14 cellular contexts compared by ENCODE assay signal in genomic region chr6:117494283-117494682, GRCh38. TPM values are rescaled to one million over a fixed set of nuclear protein-coding genes. Genes with fewer than 3 reads are reported as not detected.
DNase-seq lines count a peak whose midpoint lies in the region; ATAC-seq and TF ChIP-seq lines count a peak whose summit lies in the region.
"Had no signal": no experiment of that assay in that cellular context is flagged by ENCODE, and none has a peak within 500 bp of the region (broad histone marks: within the 10 kb centered on the region; RNA-seq: fewer than 3 reads in every experiment).

No MANE protein-coding gene starts in this region.

- TF ChIP-seq CTCF in brain microvascular endothelial cell (IDR thresholded peaks at IDR 0.05; ENCODE audit: low read depth, low read length, missing control alignments) = no peak

- H2BK15ac ChIP-seq in mesenchymal stem cell (ENCODE audit: low read depth, poor library complexity, severe bottlenecking) = no peak overlapping the region

- H3K27me3 Mint-ChIP-seq in activated T-helper 1 cell treated with anti-CD3 and anti-CD28 coated beads, Interleukin-12 subunit alpha, Interleukin-12 subunit beta, Interleukin-2, Interleukin-4 antibody, amounts not matched to agents 30 ng/mL and 10 ng/mL and 1 ng/mL, durations not matched to agents 14 hours and 24 hours and 36 hours (ENCODE audit: insufficient read depth) = peaks cover 4% of the 10 kb centered on the region

- H3K9me3 ChIP-seq in mesenchymal stem cell (ENCODE audit: control insufficient read depth, low read length) = no peaks in the 10 kb centered on the region

- intact Hi-C loops in activated T-helper 1 cell treated with anti-CD3 and anti-CD28 coated beads, Interleukin-12 subunit alpha, Interleukin-12 subunit beta, Interleukin-2, Interleukin-4 antibody, amounts not matched to agents 30 ng/mL and 10 ng/mL and 1 ng/mL, durations not matched to agents 14 hours and 24 hours and 36 hours (cut with micrococcal nuclease) = no loop called here

- no peaks in the 10 kb centered on the region for H3K9me3 Mint-ChIP-seq in activated T-helper 1 cell treated with anti-CD3 and anti-CD28 coated beads, Interleukin-12 subunit alpha, Interleukin-12 subunit beta, Interleukin-2, Interleukin-4 antibody, amounts not matched to agents 30 ng/mL and 10 ng/mL and 1 ng/mL, durations not matched to agents 14 hours and 24 hours and 36 hours
- H3K9me3 Mint-ChIP-seq: naive thymus-derived CD8-positive, alpha-beta T cell had no signal

- ATAC-seq in HG03097 (IDR thresholded peaks at IDR 0.05; ENCODE audit: low FRiP score, unreplicated experiment) = no peak
- ATAC-seq: activated CD8-positive, alpha-beta memory T cell treated with anti-CD3 and anti-CD28 coated beads, Interleukin-2, amount 10 ng/mL, durations not matched to agents 7 days and 5 days; naive thymus-derived CD8-positive, alpha-beta T cell had no signal

- peaks cover 15% of the 10 kb centered on the region for H3K4me1 Mint-ChIP-seq in activated T-helper 1 cell treated with anti-CD3 and anti-CD28 coated beads, Interleukin-12 subunit alpha, Interleukin-12 subunit beta, Interleukin-2, Interleukin-4 antibody, amounts not matched to agents 30 ng/mL and 10 ng/mL and 1 ng/mL, durations not matched to agents 14 hours and 24 hours and 36 hours (ENCODE audit: low read depth)

- no peaks in the 10 kb centered on the region for H3K27me3 ChIP-seq in brain microvascular endothelial cell (replicated peaks)
- no peaks in the 10 kb centered on the region for H3K27me3 ChIP-seq in mesenchymal stem cell (ENCODE audit: control insufficient read depth in 1 of 2, insufficient read depth in 1 of 2, low read length in 2 of 2)

- DNase-seq in CD1c-positive myeloid dendritic cell (ENCODE audit: extremely low spot score) (peak; percentile 20), KG1 (lab: John Stamatoyannopoulos, UW) (peak; percentile 14), brain microvascular endothelial cell (peak; percentile 34), mesenchymal stem cell (peak; percentile 63), cerebellum (ENCODE audit: low spot score) (no peak)
- DNase-seq in stimulated activated naive CD4-positive, alpha-beta T cell (lab: John Stamatoyannopoulos, UW) = no peak
- DNase-seq in activated T-helper 1 cell treated with anti-CD3 and anti-CD28 coated beads, Interleukin-12 subunit alpha, Interleukin-12 subunit beta, Interleukin-2, Interleukin-4 antibody, amounts not matched to agents 30 ng/mL and 10 ng/mL and 1 ng/mL, durations not matched to agents 14 hours and 24 hours and 36 hours (ENCODE audit: low spot score) = no peak
- DNase-seq: activated CD8-positive, alpha-beta memory T cell treated with anti-CD3 and anti-CD28 coated beads, Interleukin-2, amount 10 ng/mL, durations not matched to agents 7 days and 5 days; naive thymus-derived CD8-positive, alpha-beta T cell; NCI-H187 treated with DMSO at 0.1 percent for 48 hours; NK-92 treated with Interleukin-12 subunit alpha and Interleukin-12 subunit beta, amount 100 ng/mL, for 24 hours; T-helper 9 cell had no signal

- H3K36me3 ChIP-seq in brain microvascular endothelial cell (replicated peaks) = no peaks in the 10 kb centered on the region
- H3K36me3 ChIP-seq in mesenchymal stem cell (ENCODE audit: control insufficient read depth in 1 of 2, insufficient read depth in 2 of 2, low read depth in 1 of 2, low read length in 2 of 2) = no peaks in the 10 kb centered on the region

- no peak overlapping the region for H3K27ac Mint-ChIP-seq in activated T-helper 1 cell treated with anti-CD3 and anti-CD28 coated beads, Interleukin-12 subunit alpha, Interleukin-12 subunit beta, Interleukin-2, Interleukin-4 antibody, amounts not matched to agents 30 ng/mL and 10 ng/mL and 1 ng/mL, durations not matched to agents 14 hours and 24 hours and 36 hours
- H3K27ac Mint-ChIP-seq: activated CD8-positive, alpha-beta memory T cell treated with anti-CD3 and anti-CD28 coated beads, Interleukin-2, amount 10 ng/mL, durations not matched to agents 7 days and 5 days; naive thymus-derived CD8-positive, alpha-beta T cell had no signal

- H2AK5ac ChIP-seq in mesenchymal stem cell (ENCODE audit: low read length, severe bottlenecking) = no peak overlapping the region

- no peak overlapping the region for H3K4me3 Mint-ChIP-seq in activated T-helper 1 cell treated with anti-CD3 and anti-CD28 coated beads, Interleukin-12 subunit alpha, Interleukin-12 subunit beta, Interleukin-2, Interleukin-4 antibody, amounts not matched to agents 30 ng/mL and 10 ng/mL and 1 ng/mL, durations not matched to agents 14 hours and 24 hours and 36 hours
- H3K4me3 Mint-ChIP-seq: activated CD8-positive, alpha-beta memory T cell treated with anti-CD3 and anti-CD28 coated beads, Interleukin-2, amount 10 ng/mL, durations not matched to agents 7 days and 5 days; naive thymus-derived CD8-positive, alpha-beta T cell had no signal

- H3K4me3 ChIP-seq in brain microvascular endothelial cell (ENCODE audit: low read depth, low read length) (no peak overlapping the region), mesenchymal stem cell (ENCODE audit: insufficient read depth in 1 of 2, low read depth in 1 of 2, low read length in 2 of 2) (peak overlapping the region in 1 of 2 experiments; percentile 26)

- no peak overlapping the region for H3K14ac ChIP-seq in mesenchymal stem cell (ENCODE audit: low read length in 2 of 2)

- in situ Hi-C loops in brain microvascular endothelial cell (cut with HindIII; ENCODE audit: low pct_ligation_motif_present, low sequenced_read_pairs) = no loop called here

- no peak overlapping the region for H3K4me2 ChIP-seq in mesenchymal stem cell (ENCODE audit: low read length, poor library complexity, severe bottlenecking)

- H3K23ac ChIP-seq in mesenchymal stem cell (ENCODE audit: low read length in 2 of 2) = no peak overlapping the region

- H2BK5ac ChIP-seq in mesenchymal stem cell (ENCODE audit: low read depth, low read length, poor library complexity, severe bottlenecking) = no peak overlapping the region

- no peak overlapping the region for H4K91ac ChIP-seq in mesenchymal stem cell (ENCODE audit: low read length)

- no peaks in the 10 kb centered on the region for H3K36me3 Mint-ChIP-seq in activated T-helper 1 cell treated with anti-CD3 and anti-CD28 coated beads, Interleukin-12 subunit alpha, Interleukin-12 subunit beta, Interleukin-2, Interleukin-4 antibody, amounts not matched to agents 30 ng/mL and 10 ng/mL and 1 ng/mL, durations not matched to agents 14 hours and 24 hours and 36 hours (ENCODE audit: low read depth)
- H3K36me3 Mint-ChIP-seq: activated CD8-positive, alpha-beta memory T cell treated with anti-CD3 and anti-CD28 coated beads, Interleukin-2, amount 10 ng/mL, durations not matched to agents 7 days and 5 days; naive thymus-derived CD8-positive, alpha-beta T cell had no signal

- no peak overlapping the region for H3K4ac ChIP-seq in mesenchymal stem cell (ENCODE audit: low read depth in 1 of 2, low read length in 2 of 2)

- WGBS in mesenchymal stem cell = 42% methylated on average over 1 of the region's 2 CpGs

- H2BK120ac ChIP-seq in mesenchymal stem cell (ENCODE audit: low read depth, low read length) = no peak overlapping the region

- no peak overlapping the region for H2BK12ac ChIP-seq in mesenchymal stem cell (ENCODE audit: low read length in 2 of 2)

- H2AFZ ChIP-seq in mesenchymal stem cell (ENCODE audit: low read depth, low read length) = no peak overlapping the region

- no peak overlapping the region for H3K18ac ChIP-seq in mesenchymal stem cell (ENCODE audit: low read depth in 1 of 2, low read length in 2 of 2)

- H4K8ac ChIP-seq in mesenchymal stem cell (ENCODE audit: low read length) = no peak overlapping the region

- H3K4me1 ChIP-seq in mesenchymal stem cell (ENCODE audit: control insufficient read depth, insufficient read depth, low read depth, low read length) = peaks cover 3% of the 10 kb centered on the region

- no peaks in the 10 kb centered on the region for H3K79me1 ChIP-seq in mesenchymal stem cell (replicated peaks; ENCODE audit: low read length, poor library complexity, severe bottlenecking)

- peak overlapping the region; percentile 91 for H3K27ac ChIP-seq in brain microvascular endothelial cell
- peak overlapping the region; percentile 20 for H3K27ac ChIP-seq in mesenchymal stem cell (ENCODE audit: low read length, poor library complexity, severe bottlenecking)
- H3K27ac ChIP-seq: C4-2B had no signal

- H3K9ac ChIP-seq in mesenchymal stem cell (ENCODE audit: low read length) = peak overlapping the region; percentile 64

RNA-seq across cellular contexts. Expression of gene DCBLD1, which starts 11.8 kb away (rescaled TPM):
- 58.0 TPM for polyA plus RNA-seq in mesenchymal stem cell (2013, experiment 1 of 2)
- 59.6 TPM for polyA plus RNA-seq in mesenchymal stem cell (2013, experiment 2 of 2)
- 8.3 TPM for total RNA-seq in cerebellum
- total RNA-seq in activated T-helper 1 cell treated with anti-CD3 and anti-CD28 coated beads, Interleukin-12 subunit alpha, Interleukin-12 subunit beta, Interleukin-2, Interleukin-4 antibody, amounts not matched to agents 30 ng/mL and 10 ng/mL and 1 ng/mL, durations not matched to agents 14 hours and 24 hours and 36 hours = 3.9 and 4.5 TPM in 2 replicates

Comparison
In these comparisons a context has a peak if more than half of its experiments do, and no peak if none do; other contexts are left out.
1. DNase-seq: peak in CD1c-positive myeloid dendritic cell (single experiment), KG1 (single experiment), brain microvascular endothelial cell (single experiment) and mesenchymal stem cell (single experiment); none in stimulated activated naive CD4-positive, alpha-beta T cell (0 of 6), cerebellum (single experiment) and activated T-helper 1 cell treated with anti-CD3 and anti-CD28 coated beads, Interleukin-12 subunit alpha, Interleukin-12 subunit beta, Interleukin-2, Interleukin-4 antibody, amounts not matched to agents 30 ng/mL and 10 ng/mL and 1 ng/mL, durations not matched to agents 14 hours and 24 hours and 36 hours (single experiment).